11 cellular contexts compared by ENCODE assay signal in genomic region chr17:1137465-1137894, GRCh38. TPM values are rescaled to one million over a fixed set of nuclear protein-coding genes. Genes with fewer than 3 reads are reported as not detected.
DNase-seq lines count a peak whose midpoint lies in the region; ATAC-seq and TF ChIP-seq lines count a peak whose summit lies in the region.
"Had no signal": no experiment of that assay in that cellular context is flagged by ENCODE, and none has a peak within 500 bp of the region (broad histone marks: within the 10 kb centered on the region; RNA-seq: fewer than 3 reads in every experiment).

No MANE protein-coding gene starts in this region.

- H3K36me3 Mint-ChIP-seq in T-cell: peaks cover 4% of the 10 kb centered on the region

- H3K9me3 ChIP-seq in left lung (no peaks in the 10 kb centered on the region), smooth muscle cell (replicated peaks; ENCODE audit: low read depth) (no peaks in the 10 kb centered on the region)
- H3K9me3 ChIP-seq: Peyer's patch, right atrium auricular region had no signal

- H3K4me1 Mint-ChIP-seq in T-cell: no peaks in the 10 kb centered on the region

- POLR2A ChIA-PET in T-cell (lab: Charles Lee): no interaction called here

- H3K27me3 ChIP-seq in left lung: no peaks in the 10 kb centered on the region
- no peaks in the 10 kb centered on the region for H3K27me3 ChIP-seq in smooth muscle cell (ENCODE audit: low read depth)
- H3K27me3 ChIP-seq: Peyer's patch, right atrium auricular region had no signal

- no peak overlapping the region for H3K9ac ChIP-seq in smooth muscle cell (ENCODE audit: low read depth)

- DNase-seq in CD1c-positive myeloid dendritic cell (ENCODE audit: extremely low spot score): peak; percentile 20
- DNase-seq in T-cell: peak in 13 of 34 experiments; percentile 5 to 54 (median 33)
- DNase-seq in left lung: no peak
- DNase-seq in ecto neural progenitor cell (ENCODE audit: low spot score): no peak
- DNase-seq in smooth muscle cell (lab: John Stamatoyannopoulos, UW; ENCODE audit: unreplicated experiment): no peak
- DNase-seq: NCI-H1048 had no signal

- no peaks in the 10 kb centered on the region for H3F3A ChIP-seq in smooth muscle cell (ENCODE audit: low read depth)

- TF ChIP-seq EP300 in Ishikawa (IDR thresholded peaks at IDR 0.05; ENCODE audit: borderline replicate concordance): no peak

- no peaks in the 10 kb centered on the region for H3K27me3 Mint-ChIP-seq in T-cell

- H3K4me3 Mint-ChIP-seq in T-cell: peak overlapping the region in 2 of 3 donors; percentile 3 to 28

- whole genome bisulfite sequencing in smooth muscle cell (ENCODE audit: low lambda C conversion rate): 94% methylated on average over 18 of the region's 18 CpGs

- H3K27ac ChIP-seq in left lung (no peak overlapping the region), smooth muscle cell (ENCODE audit: low read depth) (no peak overlapping the region)
- H3K27ac ChIP-seq: Peyer's patch, right atrium auricular region had no signal

- no peak overlapping the region for H3K4me2 ChIP-seq in smooth muscle cell

- CTCF ChIA-PET in T-cell (lab: Charles Lee): no interaction called here

- H3K4me3 ChIP-seq in left lung: no peak overlapping the region
- H3K4me3 ChIP-seq in smooth muscle cell: no peak overlapping the region
- H3K4me3 ChIP-seq: Peyer's patch, right atrium auricular region had no signal

- no peaks in the 10 kb centered on the region for H3K4me1 ChIP-seq in left lung
- H3K4me1 ChIP-seq in smooth muscle cell (ENCODE audit: low read depth): no peaks in the 10 kb centered on the region
- H3K4me1 ChIP-seq: Peyer's patch had no signal

- H3K9me3 Mint-ChIP-seq in T-cell: no peaks in the 10 kb centered on the region

- TF ChIP-seq CTCF in left lung (IDR thresholded peaks at IDR 0.05) (no peak), smooth muscle cell (IDR thresholded peaks at IDR 0.05; ENCODE audit: borderline replicate concordance, insufficient read depth, poor library complexity, severe bottlenecking) (no peak)

- no peak overlapping the region for H2AFZ ChIP-seq in smooth muscle cell (ENCODE audit: low read depth)

- intact Hi-C loops in left lung (cut with DNase I): no loop called here

- ATAC-seq in T-cell (replicated peaks in 1 of 4) (peak in 1 of 4 experiments; percentile 24), left lung (peak; percentile 46), GM19463 (IDR thresholded peaks at IDR 0.05; ENCODE audit: unreplicated experiment) (no peak), GM18502 (IDR thresholded peaks at IDR 0.05; ENCODE audit: poor library complexity, unreplicated experiment) (no peak)

- H3K27ac Mint-ChIP-seq in T-cell: no peak overlapping the region

- no peaks in the 10 kb centered on the region for H3K36me3 ChIP-seq in left lung
- H3K36me3 ChIP-seq in smooth muscle cell (ENCODE audit: low read depth): no peaks in the 10 kb centered on the region
- H3K36me3 ChIP-seq: Peyer's patch, right atrium auricular region had no signal

- H3K79me2 ChIP-seq in smooth muscle cell (ENCODE audit: low read depth): no peaks in the 10 kb centered on the region

- peaks cover 37% of the 10 kb centered on the region for H4K20me1 ChIP-seq in smooth muscle cell (ENCODE audit: low read depth)

- TF ChIP-seq RAD21 in Ishikawa (IDR thresholded peaks at IDR 0.05; ENCODE audit: low read depth): no peak

TF ChIP-seq in Ishikawa, 13 proteins besides CTCF, POLR2A, EP300 and RAD21:
- TF ChIP-seq USF1 (IDR thresholded peaks at IDR 0.05): peak; percentile 73
- TF ChIP-seq CEBPB (IDR thresholded peaks at IDR 0.05): no peak
- TF ChIP-seq MAX (IDR thresholded peaks at IDR 0.05): peak; percentile 98
- TF ChIP-seq TCF12 (IDR thresholded peaks at IDR 0.05; ENCODE audit: low read depth): peak; percentile 29; the same call in 1 of the 2 replicates
- TF ChIP-seq EGR1 (IDR thresholded peaks at IDR 0.05): no peak
- TF ChIP-seq, protein P1, sequence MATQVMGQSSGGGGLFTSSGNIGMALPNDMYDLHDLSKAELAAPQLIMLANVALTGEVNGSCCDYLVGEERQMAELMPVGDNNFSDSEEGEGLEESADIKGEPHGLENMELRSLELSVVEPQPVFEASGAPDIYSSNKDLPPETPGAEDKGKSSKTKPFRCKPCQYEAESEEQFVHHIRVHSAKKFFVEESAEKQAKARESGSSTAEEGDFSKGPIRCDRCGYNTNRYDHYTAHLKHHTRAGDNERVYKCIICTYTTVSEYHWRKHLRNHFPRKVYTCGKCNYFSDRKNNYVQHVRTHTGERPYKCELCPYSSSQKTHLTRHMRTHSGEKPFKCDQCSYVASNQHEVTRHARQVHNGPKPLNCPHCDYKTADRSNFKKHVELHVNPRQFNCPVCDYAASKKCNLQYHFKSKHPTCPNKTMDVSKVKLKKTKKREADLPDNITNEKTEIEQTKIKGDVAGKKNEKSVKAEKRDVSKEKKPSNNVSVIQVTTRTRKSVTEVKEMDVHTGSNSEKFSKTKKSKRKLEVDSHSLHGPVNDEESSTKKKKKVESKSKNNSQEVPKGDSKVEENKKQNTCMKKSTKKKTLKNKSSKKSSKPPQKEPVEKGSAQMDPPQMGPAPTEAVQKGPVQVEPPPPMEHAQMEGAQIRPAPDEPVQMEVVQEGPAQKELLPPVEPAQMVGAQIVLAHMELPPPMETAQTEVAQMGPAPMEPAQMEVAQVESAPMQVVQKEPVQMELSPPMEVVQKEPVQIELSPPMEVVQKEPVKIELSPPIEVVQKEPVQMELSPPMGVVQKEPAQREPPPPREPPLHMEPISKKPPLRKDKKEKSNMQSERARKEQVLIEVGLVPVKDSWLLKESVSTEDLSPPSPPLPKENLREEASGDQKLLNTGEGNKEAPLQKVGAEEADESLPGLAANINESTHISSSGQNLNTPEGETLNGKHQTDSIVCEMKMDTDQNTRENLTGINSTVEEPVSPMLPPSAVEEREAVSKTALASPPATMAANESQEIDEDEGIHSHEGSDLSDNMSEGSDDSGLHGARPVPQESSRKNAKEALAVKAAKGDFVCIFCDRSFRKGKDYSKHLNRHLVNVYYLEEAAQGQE (IDR thresholded peaks at IDR 0.05; ENCODE audit: low read depth): no peak
- TF ChIP-seq ZBTB7A (IDR thresholded peaks at IDR 0.05; ENCODE audit: low read depth): no peak
- TF ChIP-seq TEAD4 (IDR thresholded peaks at IDR 0.05): peak; percentile 47; the same call in 1 of the 2 replicates
- no peak for TF ChIP-seq NFIC (IDR thresholded peaks at IDR 0.05)
- peak; percentile 90 for TF ChIP-seq YY1 (IDR thresholded peaks at IDR 0.05; ENCODE audit: low read depth)
- TF ChIP-seq CREB1 (IDR thresholded peaks at IDR 0.05; ENCODE audit: low read depth): peak; percentile 65; the same call in 1 of the 2 replicates
- TF ChIP-seq FOXM1 (IDR thresholded peaks at IDR 0.05; ENCODE audit: borderline replicate concordance, low read depth): no peak
- peak; percentile 82 for TF ChIP-seq TAF1 (IDR thresholded peaks at IDR 0.05; ENCODE audit: low read depth)
TF ChIP-seq in Ishikawa: peak in this region for 7.

RNA-seq across cellular contexts. Expression of gene ABR, which starts 42.3 kb away (rescaled TPM):
- total RNA-seq in T-cell (100 to 1,000 TPM in 4 of 5 donors, 10 to 100 TPM in 1; 89.4 to 165 (median 125) TPM), left lung (100 to 1,000 TPM; 147 to 187 TPM), smooth muscle cell (26.5 and 29.1 TPM in 2 replicates)
- polyA plus RNA-seq in smooth muscle cell: 16.1 and 23.3 TPM in 2 replicates
